ENCODE assay signal across 31 cellular contexts in genomic region chr6:151167034-151167433, GRCh38.
"Had no signal": no experiment of that assay in that cellular context is flagged by ENCODE, and none has a peak within 500 bp of the region (broad histone marks: within the 10 kb centered on the region; RNA-seq: fewer than 3 reads in every experiment).

No MANE protein-coding gene starts in this region.

- H3K79me2 ChIP-seq: parathyroid adenoma had no signal

- H3K27ac Mint-ChIP-seq: naive thymus-derived CD8-positive, alpha-beta T cell; natural killer cell treated with Interleukin-12 subunit alpha and Interleukin-12 subunit beta and Interleukin-15 and Interleukin-18, amount 100 ng/mL, for 72 hours; nephron progenitor cell; progenitor cell of endocrine pancreas; stimulated activated memory B cell treated with anti-CD40 and anti-IgM and Interleukin-4, amounts not matched to agents 10 μg/mL and 1 μg/mL and 100 μg/mL, for 72 hours; stimulated activated naive CD8-positive, alpha-beta T cell treated with anti-CD3 and anti-CD28 coated beads, Interleukin-15, amount 100 ng/mL, for 72 hours; type B pancreatic cell had no signal

- H3K4me1 ChIP-seq: parathyroid adenoma, psoas muscle, spleen, suprapubic skin, testis, tibial artery, transverse colon, upper lobe of right lung, uterus had no signal

- H3K27me3 ChIP-seq: ovary, spleen, suprapubic skin, testis, tibial artery, transverse colon, upper lobe of right lung, uterus had no signal

- H3K27me3 Mint-ChIP-seq: stimulated activated memory B cell treated with anti-CD40 and anti-IgM and Interleukin-4, amounts not matched to agents 10 μg/mL and 1 μg/mL and 100 μg/mL, for 72 hours; stimulated activated naive CD8-positive, alpha-beta T cell treated with anti-CD3 and anti-CD28 coated beads, Interleukin-15, amount 100 ng/mL, for 72 hours; type B pancreatic cell had no signal

- H3K4me3 ChIP-seq: ovary, psoas muscle, skin epidermis, smooth muscle cell, spleen, suprapubic skin, testis, tibial artery, transverse colon, upper lobe of right lung, uterus had no signal

- H3K9me3 ChIP-seq: ovary, psoas muscle, spleen, suprapubic skin, testis, tibial artery, transverse colon, upper lobe of right lung, uterus had no signal

- H3K9me3 Mint-ChIP-seq: naive thymus-derived CD8-positive, alpha-beta T cell; natural killer cell treated with Interleukin-12 subunit alpha and Interleukin-12 subunit beta and Interleukin-15 and Interleukin-18, amount 100 ng/mL, for 72 hours; neural crest cell; stimulated activated naive CD8-positive, alpha-beta T cell treated with anti-CD3 and anti-CD28 coated beads, Interleukin-15, amount 100 ng/mL, for 72 hours had no signal

- H3K27ac ChIP-seq: ovary, parathyroid adenoma, psoas muscle, skin epidermis, spleen, suprapubic skin, testis, tibial artery, transverse colon, upper lobe of right lung, uterus had no signal

- ATAC-seq: naive thymus-derived CD8-positive, alpha-beta T cell; natural killer cell treated with Interleukin-12 subunit alpha and Interleukin-12 subunit beta and Interleukin-15 and Interleukin-18, amount 100 ng/mL, for 72 hours; psoas muscle; right cardiac atrium; sciatic nerve; stimulated activated memory B cell treated with anti-CD40 and anti-IgM and Interleukin-4, amounts not matched to agents 10 μg/mL and 1 μg/mL and 100 μg/mL, for 72 hours; stimulated activated naive CD8-positive, alpha-beta T cell treated with anti-CD3 and anti-CD28 coated beads, Interleukin-15, amount 100 ng/mL, for 72 hours; stimulated activated naive CD8-positive, alpha-beta T cell treated with anti-CD3 and anti-CD28 coated beads, Interleukin-15, Interleukin-2, amounts not matched to agents 100 U/mL and 50 U/mL, for 24 hours; upper lobe of right lung had no signal

- H3K4me3 Mint-ChIP-seq: naive thymus-derived CD8-positive, alpha-beta T cell; natural killer cell treated with Interleukin-12 subunit alpha and Interleukin-12 subunit beta and Interleukin-15 and Interleukin-18, amount 100 ng/mL, for 72 hours; nephron progenitor cell; neural crest cell; stimulated activated memory B cell treated with anti-CD40 and anti-IgM and Interleukin-4, amounts not matched to agents 10 μg/mL and 1 μg/mL and 100 μg/mL, for 72 hours; stimulated activated naive CD8-positive, alpha-beta T cell treated with anti-CD3 and anti-CD28 coated beads, Interleukin-15, amount 100 ng/mL, for 72 hours; type B pancreatic cell had no signal

- H3K36me3 ChIP-seq: ovary, spleen, suprapubic skin, tibial artery, transverse colon, upper lobe of right lung, uterus had no signal

- H3K9ac ChIP-seq: parathyroid adenoma had no signal

- H3K36me3 Mint-ChIP-seq: naive thymus-derived CD8-positive, alpha-beta T cell; natural killer cell treated with Interleukin-12 subunit alpha and Interleukin-12 subunit beta and Interleukin-15 and Interleukin-18, amount 100 ng/mL, for 72 hours; stimulated activated memory B cell treated with anti-CD40 and anti-IgM and Interleukin-4, amounts not matched to agents 10 μg/mL and 1 μg/mL and 100 μg/mL, for 72 hours; type B pancreatic cell had no signal

- H2AFZ ChIP-seq: parathyroid adenoma had no signal

- DNase-seq: naive thymus-derived CD8-positive, alpha-beta T cell; nephron progenitor cell; occipital lobe; ovary; psoas muscle; right cardiac atrium; spleen; stimulated activated CD4-positive, alpha-beta T cell treated with anti-CD3 and anti-CD28 coated beads, Interleukin-12 subunit alpha, Interleukin-12 subunit beta, amount 100 ng/mL, for 4 hours; stimulated activated CD4-positive, alpha-beta T cell treated with anti-CD3 and anti-CD28 coated beads, Interleukin-1b, Interleukin-23, amount 100 ng/mL, for 48 hours; stimulated activated CD4-positive, alpha-beta T cell treated with anti-CD3 and anti-CD28 coated beads, Interleukin-4, amount 100 ng/mL, for 1 hour; stimulated activated CD4-positive, alpha-beta T cell treated with anti-CD3 and anti-CD28 coated beads, Interleukin-4, amount 100 ng/mL, for 4 hours; stimulated activated CD8-positive, alpha-beta memory T cell treated with anti-CD3 and anti-CD28 coated beads, Interleukin-4, amount 100 ng/mL, for 48 hours; stimulated activated naive CD4-positive, alpha-beta T cell; stimulated activated naive CD8-positive, alpha-beta T cell treated with anti-CD3 and anti-CD28 coated beads, Interleukin-15, amount 100 ng/mL, for 72 hours; stimulated activated naive CD8-positive, alpha-beta T cell treated with anti-CD3 and anti-CD28 coated beads, Interleukin-15, Interleukin-2, amounts not matched to agents 100 U/mL and 50 U/mL, for 24 hours; substantia nigra; testis; tibial artery; transverse colon; upper lobe of right lung; uterus had no signal

- H3K4me2 ChIP-seq: smooth muscle cell had no signal

- H3K4me1 Mint-ChIP-seq: naive thymus-derived CD8-positive, alpha-beta T cell; stimulated activated memory B cell treated with anti-CD40 and anti-IgM and Interleukin-4, amounts not matched to agents 10 μg/mL and 1 μg/mL and 100 μg/mL, for 72 hours; stimulated activated naive CD8-positive, alpha-beta T cell treated with anti-CD3 and anti-CD28 coated beads, Interleukin-15, amount 100 ng/mL, for 72 hours had no signal
